23 cellular contexts compared by ENCODE assay signal in the genomic region with DNA sequence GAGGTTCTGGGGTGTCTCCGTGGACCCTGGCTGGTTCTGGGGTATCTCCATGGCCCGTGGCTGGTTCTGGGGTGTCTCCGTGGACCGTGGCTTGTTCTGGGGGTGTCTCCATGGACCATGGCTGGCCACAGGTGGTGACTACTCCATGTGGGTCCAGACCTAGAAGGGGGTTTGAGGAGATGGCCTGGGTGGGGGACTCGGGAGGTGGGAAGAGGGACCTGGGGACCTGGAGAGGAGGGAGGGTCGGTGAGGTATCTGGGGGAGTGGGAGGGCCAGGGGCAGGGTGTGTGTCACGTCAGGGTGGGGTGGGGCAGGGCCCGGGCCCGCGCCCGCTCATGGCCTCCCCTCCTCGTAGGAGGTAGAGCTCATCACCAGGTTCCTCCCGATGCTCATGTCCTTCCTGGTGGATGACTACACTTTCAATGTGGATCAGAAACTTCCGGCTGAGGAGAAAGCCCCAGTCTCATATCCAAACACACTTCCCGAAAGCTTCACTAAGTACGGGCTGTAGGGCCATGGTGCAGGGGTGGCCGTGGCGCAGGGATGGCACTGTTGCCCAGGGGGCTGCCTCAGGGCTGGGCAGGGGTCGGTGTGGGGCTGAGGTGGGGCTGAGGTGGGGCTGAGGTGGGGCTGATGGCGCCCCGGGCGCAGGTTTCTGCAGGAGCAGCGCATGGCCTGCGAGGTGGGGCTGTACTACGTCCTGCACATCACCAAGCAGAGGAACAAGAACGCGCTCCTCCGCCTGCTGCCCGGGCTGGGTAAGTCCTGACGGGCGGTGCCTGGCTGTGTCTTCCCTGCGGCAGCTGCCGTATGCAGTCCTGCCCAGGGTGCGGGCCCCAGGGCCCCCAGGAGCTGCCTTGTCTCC. TPM values are rescaled to one million over a fixed set of nuclear protein-coding genes. Genes with fewer than 3 reads are reported as not detected.
"Had no signal": no experiment of that assay in that cellular context is flagged by ENCODE, and none has a peak within 500 bp of the region (broad histone marks: within the 10 kb centered on the region; RNA-seq: fewer than 3 reads in every experiment).

No MANE protein-coding gene starts in this region.

- H3K9me3 ChIP-seq: left ventricle myocardium inferior, neutrophil, upper lobe of left lung had no signal

- H3K27me3 ChIP-seq: neutrophil, upper lobe of left lung had no signal

- ATAC-seq: naive thymus-derived CD8-positive, alpha-beta T cell; right cardiac atrium had no signal

- H3K4me3 ChIP-seq: skin epidermis, upper lobe of left lung had no signal

- H3K27ac ChIP-seq: epithelial cell of prostate, neutrophil had no signal

- DNase-seq: activated CD4-positive, alpha-beta T cell treated with anti-CD3 and anti-CD28 coated beads, Interleukin-2, amount 50 U/mL, for 1 hour; activated CD8-positive, alpha-beta memory T cell treated with anti-CD3 and anti-CD28 coated beads for 24 hours; activated naive CD4-positive, alpha-beta T cell treated with anti-CD3 and anti-CD28 coated beads for 36 hours; activated T-cell treated with anti-CD3 and anti-CD28 coated beads for 4 hours; left ventricle myocardium inferior; naive thymus-derived CD8-positive, alpha-beta T cell; stimulated activated CD4-positive, alpha-beta T cell treated with anti-CD3 and anti-CD28 coated beads, Interleukin-4, amount 100 ng/mL, for 4 hours; stimulated activated CD8-positive, alpha-beta memory T cell treated with anti-CD3 and anti-CD28 coated beads, Interleukin-4, amount 100 ng/mL, for 48 hours; SW 1271 had no signal

RNA-seq across cellular contexts. Expression of gene STPG3, which starts 15.7 kb away (rescaled TPM):
- total RNA-seq: activated naive CD4-positive, alpha-beta T cell treated with anti-CD3 and anti-CD28 coated beads for 36 hours; astrocyte; bronchial epithelial cell; chondrocyte; dermis microvascular lymphatic vessel endothelial cell; kidney epithelial cell; mucosa of gallbladder; naive thymus-derived CD8-positive, alpha-beta T cell; progenitor cell of endocrine pancreas; T-helper 2 cell treated with Interferon-gamma antibody and Interleukin-4, amounts not matched to agents 100 ng/mL and 5 ng/mL, for 36 hours; temporal lobe had no signal
